ENCODE assay signal across 16 cellular contexts in the genomic region with DNA sequence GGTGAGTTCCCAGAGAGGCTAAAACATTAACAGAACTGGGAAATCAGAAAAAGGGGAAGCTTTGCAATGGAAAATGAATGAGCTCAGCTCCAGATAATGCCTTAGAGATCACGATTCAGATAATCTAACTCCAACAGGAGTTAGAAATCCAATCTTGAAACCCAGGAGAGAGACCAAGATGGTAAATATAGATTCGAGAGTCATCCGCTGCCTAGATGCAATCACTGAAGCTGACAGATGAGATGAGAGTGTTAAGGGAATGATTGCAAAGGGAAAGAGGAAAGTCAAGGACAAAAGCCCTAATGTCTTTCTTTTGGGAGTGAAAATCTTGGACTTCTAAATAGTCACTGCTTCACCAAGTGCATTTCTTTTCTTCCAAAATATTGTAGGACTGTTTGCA.
A peak's percentile ranks its signal among the peaks of the same experiment; 100 is the strongest.
DNase-seq lines count a peak whose midpoint lies in the region; ATAC-seq, FAIRE-seq and TF ChIP-seq lines count a peak whose summit lies in the region.
"Had no signal": no experiment of that assay in that cellular context is flagged by ENCODE, and none has a peak within 500 bp of the region (broad histone marks: within the 10 kb centered on the region; RNA-seq: fewer than 3 reads in every experiment).

No MANE protein-coding gene starts in this region.

- no peak overlapping the region for H4K8ac ChIP-seq in H1 (ENCODE audit: extremely low read depth, insufficient read depth, low read length)

- H2BK12ac ChIP-seq in H1 (ENCODE audit: low read depth, low read length): no peak overlapping the region

- DNase-seq in H1 (ENCODE audit: low read depth in 1 of 2, low spot score in 2 of 2) (no peak), myocyte (ENCODE audit: low read depth) (peak; percentile 19), gastrocnemius medialis (peak in 1 of 2 donors; percentile 3), HCEC 1CT (no peak)
- DNase-seq: C1 segment of cervical spinal cord; Calu3; CD4-positive, alpha-beta memory T cell; COR-L47; DMS153; DND-41; H9; HFFc6 had no signal

- no peak overlapping the region for H3K56ac ChIP-seq in H1 (replicated peaks; ENCODE audit: insufficient read length, low read depth, low read length)

- H3K23me2 ChIP-seq in H1 (ENCODE audit: low read depth, low read length): no peaks in the 10 kb centered on the region

- H2AK5ac ChIP-seq in H1 (ENCODE audit: low read depth, low read length): no peak overlapping the region

- intact Hi-C loops in gastrocnemius medialis (cut with DNase I; ENCODE audit: low total_unique reads): no loop called here

- H4K20me1 ChIP-seq in H1 (replicated peaks in 1 of 2; ENCODE audit: control insufficient read depth in 1 of 2, insufficient read depth in 2 of 2, low read length in 2 of 2): no peaks in the 10 kb centered on the region

- H2BK15ac ChIP-seq in H1 (ENCODE audit: low read length): no peak overlapping the region

- no peak overlapping the region for H3K4ac ChIP-seq in H1 (replicated peaks; ENCODE audit: insufficient read length, low read depth, low read length)

- 91% methylated on average over 3 of the region's 3 CpGs; no CpG with 5 or more reads in 1 of the 2 experiments for WGBS in H1 (ENCODE audit: extremely low coverage in 1 of 2, insufficient coverage in 1 of 2, insufficient read length in 1 of 2, insufficient replicate concordance in 2 of 2, low coverage in 1 of 2, low lambda C conversion rate in 2 of 2, missing lambda C conversion rate in 1 of 2), 2 experiments

- H3K23ac ChIP-seq in H1 (ENCODE audit: insufficient read length): no peak overlapping the region

- CTCF ChIA-PET in H1 (lab: Charles Lee; ENCODE audit: partially characterized antibody): interaction anchor here (0.5 kb wide), 1 partner anchor 914 kb away, joined by 3 read pairs; no protein-coding TSS in a partner anchor

- peak overlapping the region; percentile 52; the same call in 1 of the 2 replicates for H2AFZ ChIP-seq in H1 (ENCODE audit: low read length)

- no peak overlapping the region for H3K4me2 ChIP-seq in H1 (ENCODE audit: insufficient read depth in 1 of 2, low read depth in 2 of 2, low read length in 2 of 2)

- H3K4me1 ChIP-seq in H1 (replicated peaks in 1 of 4; ENCODE audit: control insufficient read depth in 3 of 4, insufficient read depth in 4 of 4, low read length in 3 of 4) (no peaks in the 10 kb centered on the region), gastrocnemius medialis (peaks cover 4 to 11% of the 10 kb centered on the region in 2 donors)

- H2BK5ac ChIP-seq in H1 (ENCODE audit: low read depth, low read length): no peak overlapping the region

- TF ChIP-seq RAD21 in H1 (IDR thresholded peaks at IDR 0.05 in 1 of 2, conservative IDR thresholded peaks at IDR 0.05 in 1 of 2; ENCODE audit: low read depth in 2 of 2, low read length in 2 of 2): no peak

- H3K14ac ChIP-seq in H1 (ENCODE audit: insufficient read length): no peak overlapping the region

- H3K79me2 ChIP-seq in H1 (ENCODE audit: control insufficient read depth in 1 of 2, insufficient read depth in 2 of 2, low read length in 2 of 2): no peaks in the 10 kb centered on the region

- H3K18ac ChIP-seq in H1 (ENCODE audit: extremely low read depth, low read length): no peak overlapping the region

- H2BK120ac ChIP-seq in H1 (replicated peaks; ENCODE audit: low read depth, low read length): no peak overlapping the region

- H2BK20ac ChIP-seq in H1 (ENCODE audit: low read length): no peak overlapping the region

- H4K5ac ChIP-seq in H1 (ENCODE audit: insufficient read length, low read depth, low read length): no peak overlapping the region

- no peaks in the 10 kb centered on the region for H3K9me3 ChIP-seq in H1 (ENCODE audit: insufficient read depth in 2 of 2, low read depth in 1 of 2, low read length in 1 of 2)
- no peaks in the 10 kb centered on the region for H3K9me3 ChIP-seq in gastrocnemius medialis

- POLR2A ChIA-PET in H1 (lab: Charles Lee; ENCODE audit: partially characterized antibody): no interaction called here

- TF ChIP-seq CTCF in H1 (IDR thresholded peaks at IDR 0.05; ENCODE audit: control extremely low read depth in 1 of 3, insufficient read depth in 1 of 3, low read depth in 1 of 3, low read length in 3 of 3): no peak
- TF ChIP-seq CTCF in gastrocnemius medialis (IDR thresholded peaks at IDR 0.05 in 4 of 5, conservative IDR thresholded peaks at IDR 0.05 in 1 of 5): no peak

- no peak for FAIRE-seq in H1 (lab: Jason Lieb, UNC)
- FAIRE-seq: G401.6, GM12892 had no signal

- in situ Hi-C loops in gastrocnemius medialis (cut with MboI; ENCODE audit: low sequenced_read_pairs in 4 of 4): no loop called here

- H3K36me3 ChIP-seq in H1 (ENCODE audit: control insufficient read depth in 2 of 4, insufficient read depth in 4 of 4, low read length in 3 of 4): no peaks in the 10 kb centered on the region
- H3K36me3 ChIP-seq in gastrocnemius medialis: no peaks in the 10 kb centered on the region

- ATAC-seq in gastrocnemius medialis (peak; percentile 98 to 99), HG02642 (IDR thresholded peaks at IDR 0.05; ENCODE audit: poor library complexity, unreplicated experiment) (no peak), HG03442 (IDR thresholded peaks at IDR 0.05; ENCODE audit: unreplicated experiment) (no peak)

- H3K27me3 ChIP-seq in H1 (replicated peaks in 1 of 4; ENCODE audit: control insufficient read depth in 3 of 4, extremely low read depth in 1 of 4, insufficient read depth in 3 of 4, low read length in 3 of 4) (no peaks in the 10 kb centered on the region), gastrocnemius medialis (no peaks in the 10 kb centered on the region)

- H3K27ac ChIP-seq in H1 (ENCODE audit: low read depth, low read length): no peak overlapping the region
- H3K27ac ChIP-seq in gastrocnemius medialis: peak overlapping the region in 3 of 4 donors; percentile 48 to 72 (median 68)

- no peak for TF ChIP-seq EP300 in H1 (IDR thresholded peaks at IDR 0.05; ENCODE audit: borderline replicate concordance in 1 of 2, low read depth in 2 of 2, low read length in 2 of 2)

- no peak overlapping the region for H3K9ac ChIP-seq in H1 (replicated peaks in 1 of 4; ENCODE audit: extremely low read depth in 1 of 4, low read depth in 3 of 4, low read length in 3 of 4)

- H3K79me1 ChIP-seq in H1 (ENCODE audit: low read depth, low read length): no peaks in the 10 kb centered on the region

- TF ChIP-seq POLR2A in H1 (IDR thresholded peaks at IDR 0.05; ENCODE audit: control extremely low read depth in 1 of 2, low read depth in 2 of 2, low read length in 2 of 2) (no peak), gastrocnemius medialis (IDR thresholded peaks at IDR 0.05) (no peak)

- H4K91ac ChIP-seq in H1 (replicated peaks; ENCODE audit: insufficient read length, low read length): no peak overlapping the region

- no peak overlapping the region for H3K4me3 ChIP-seq in H1 (ENCODE audit: extremely low read depth in 1 of 4, insufficient read depth in 2 of 4, low read depth in 3 of 4, low read length in 4 of 4)
- no peak overlapping the region for H3K4me3 ChIP-seq in gastrocnemius medialis

TF ChIP-seq in H1, 55 proteins besides CTCF, POLR2A, EP300 and RAD21:
- no peak for TF ChIP-seq ZNF274 (IDR thresholded peaks at IDR 0.05; ENCODE audit: borderline replicate concordance, extremely low read depth, low read length)
- TF ChIP-seq, protein P1, sequence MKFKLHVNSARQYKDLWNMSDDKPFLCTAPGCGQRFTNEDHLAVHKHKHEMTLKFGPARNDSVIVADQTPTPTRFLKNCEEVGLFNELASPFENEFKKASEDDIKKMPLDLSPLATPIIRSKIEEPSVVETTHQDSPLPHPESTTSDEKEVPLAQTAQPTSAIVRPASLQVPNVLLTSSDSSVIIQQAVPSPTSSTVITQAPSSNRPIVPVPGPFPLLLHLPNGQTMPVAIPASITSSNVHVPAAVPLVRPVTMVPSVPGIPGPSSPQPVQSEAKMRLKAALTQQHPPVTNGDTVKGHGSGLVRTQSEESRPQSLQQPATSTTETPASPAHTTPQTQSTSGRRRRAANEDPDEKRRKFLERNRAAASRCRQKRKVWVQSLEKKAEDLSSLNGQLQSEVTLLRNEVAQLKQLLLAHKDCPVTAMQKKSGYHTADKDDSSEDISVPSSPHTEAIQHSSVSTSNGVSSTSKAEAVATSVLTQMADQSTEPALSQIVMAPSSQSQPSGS (IDR thresholded peaks at IDR 0.05; ENCODE audit: low read length): no peak
- TF ChIP-seq SP1 (IDR thresholded peaks at IDR 0.05; ENCODE audit: low read depth, low read length): no peak
- TF ChIP-seq HDAC2 (IDR thresholded peaks at IDR 0.05; ENCODE audit: borderline replicate concordance in 1 of 2, low read depth in 2 of 2, low read length in 2 of 2): no peak
- no peak for TF ChIP-seq TAF1 (IDR thresholded peaks at IDR 0.05; ENCODE audit: low read depth, low read length)
- TF ChIP-seq CEBPB (IDR thresholded peaks at IDR 0.05; ENCODE audit: low read depth, low read length): no peak
- no peak for TF ChIP-seq PHF8 (conservative IDR thresholded peaks at IDR 0.05; ENCODE audit: low read depth, low read length)
- TF ChIP-seq RBBP5 (IDR thresholded peaks at IDR 0.05; ENCODE audit: borderline replicate concordance, low read depth, low read length): no peak
- no peak for TF ChIP-seq CHD2 (IDR thresholded peaks at IDR 0.05; ENCODE audit: low read length)
- TF ChIP-seq EZH2 (IDR thresholded peaks at IDR 0.05; ENCODE audit: low read depth, low read length, severe bottlenecking): no peak
- TF ChIP-seq CREB1 (IDR thresholded peaks at IDR 0.05): no peak
- no peak for TF ChIP-seq SUZ12 (IDR thresholded peaks at IDR 0.05; ENCODE audit: low read length)
- TF ChIP-seq BCL11A (IDR thresholded peaks at IDR 0.05; ENCODE audit: low read depth in 2 of 2, low read length in 2 of 2): no peak
- no peak for TF ChIP-seq YY1 (IDR thresholded peaks at IDR 0.05; ENCODE audit: low read depth, low read length)
- no peak for TF ChIP-seq FOSL1 (IDR thresholded peaks at IDR 0.05; ENCODE audit: insufficient read depth, low read depth, low read length)
- TF ChIP-seq SP2 (IDR thresholded peaks at IDR 0.05; ENCODE audit: low read length): no peak
- TF ChIP-seq CBX8 (IDR thresholded peaks at IDR 0.05; ENCODE audit: borderline replicate concordance, low read depth, low read length): no peak
TF ChIP-seq in H1: peak in this region for 0.

Comparison
In these comparisons a context has a peak if more than half of its experiments do, and no peak if none do; other contexts are left out.
1. ATAC-seq: peak in gastrocnemius medialis (2 of 2); none in HG02642 (single experiment) and HG03442 (single experiment).